In genomic region chr11:113059548-113059947, GRCh38 we compare ENCODE assay signal across 22 cellular contexts.
"Had no signal": no experiment of that assay in that cellular context is flagged by ENCODE, and none has a peak within 500 bp of the region (broad histone marks: within the 10 kb centered on the region; RNA-seq: fewer than 3 reads in every experiment).

No MANE protein-coding gene starts in this region.

- H3K27ac Mint-ChIP-seq: dendritic cell treated with granulocyte-macrophage colony-stimulating factor and Interleukin-4, amounts not matched to agents 40 ng/mL and 50 ng/mL, for 4 days; naive B cell; nephron; stimulated activated memory B cell treated with anti-CD40 and anti-IgM and Interleukin-4, amounts not matched to agents 10 μg/mL and 1 μg/mL and 100 μg/mL, for 72 hours; stimulated activated naive CD8-positive, alpha-beta T cell treated with anti-CD3 and anti-CD28 coated beads, Interleukin-15, Interleukin-2, amounts not matched to agents 100 ng/mL and 50 ng/mL, for 24 hours had no signal

- H3K27ac ChIP-seq: esophagus squamous epithelium, hepatocyte, parathyroid adenoma, psoas muscle, right lobe of liver, spleen, testis, transverse colon had no signal

- H3K36me3 Mint-ChIP-seq: naive B cell; stimulated activated memory B cell treated with anti-CD40 and anti-IgM and Interleukin-4, amounts not matched to agents 10 μg/mL and 1 μg/mL and 100 μg/mL, for 72 hours had no signal

- DNase-seq: esophagus squamous epithelium; foreskin fibroblast; head of caudate nucleus; kidney; left colon; mesendoderm; naive B cell; psoas muscle; retina; right lobe of liver; spleen; stimulated activated CD4-positive, alpha-beta T cell treated with anti-CD3 and anti-CD28 coated beads, Interleukin-15, amount 100 ng/mL, for 24 hours; stimulated activated CD4-positive, alpha-beta T cell treated with anti-CD3 and anti-CD28 coated beads, Interleukin-1b, Interleukin-23, amount 100 ng/mL, for 48 hours; stimulated activated CD4-positive, alpha-beta T cell treated with anti-CD3 and anti-CD28 coated beads, Interleukin-4, amount 100 ng/mL, for 24 hours; testis; transverse colon had no signal

- H3K9me3 Mint-ChIP-seq: dendritic cell treated with granulocyte-macrophage colony-stimulating factor and Interleukin-4, amounts not matched to agents 40 ng/mL and 50 ng/mL, for 4 days; nephron; stimulated activated naive CD8-positive, alpha-beta T cell treated with anti-CD3 and anti-CD28 coated beads, Interleukin-15, Interleukin-2, amounts not matched to agents 100 ng/mL and 50 ng/mL, for 24 hours had no signal

- H3K4me1 Mint-ChIP-seq: naive B cell; stimulated activated memory B cell treated with anti-CD40 and anti-IgM and Interleukin-4, amounts not matched to agents 10 μg/mL and 1 μg/mL and 100 μg/mL, for 72 hours had no signal

- H3K27me3 Mint-ChIP-seq: stimulated activated memory B cell treated with anti-CD40 and anti-IgM and Interleukin-4, amounts not matched to agents 10 μg/mL and 1 μg/mL and 100 μg/mL, for 72 hours had no signal

- H3K4me3 Mint-ChIP-seq: dendritic cell treated with granulocyte-macrophage colony-stimulating factor and Interleukin-4, amounts not matched to agents 40 ng/mL and 50 ng/mL, for 4 days; naive B cell; nephron; stimulated activated memory B cell treated with anti-CD40 and anti-IgM and Interleukin-4, amounts not matched to agents 10 μg/mL and 1 μg/mL and 100 μg/mL, for 72 hours; stimulated activated naive CD8-positive, alpha-beta T cell treated with anti-CD3 and anti-CD28 coated beads, Interleukin-15, Interleukin-2, amounts not matched to agents 100 ng/mL and 50 ng/mL, for 24 hours had no signal
